Comparison of ENCODE assay signal across 9 cellular contexts in genomic region chr17:48671697-48672171, GRCh38. TPM values are rescaled to one million over a fixed set of nuclear protein-coding genes. Genes with fewer than 3 reads are reported as not detected.
A peak's percentile ranks its signal among the peaks of the same experiment; 100 is the strongest.
DNase-seq lines count a peak whose midpoint lies in the region; ATAC-seq and TF ChIP-seq lines count a peak whose summit lies in the region.
"Had no signal": no experiment of that assay in that cellular context is flagged by ENCODE, and none has a peak within 500 bp of the region (broad histone marks: within the 10 kb centered on the region; RNA-seq: fewer than 3 reads in every experiment).

No MANE protein-coding gene starts in this region.

- no peaks in the 10 kb centered on the region for H3K36me3 ChIP-seq in SU-DHL-6 (ENCODE audit: low read length)

- H3K4me2 ChIP-seq in SU-DHL-6 (ENCODE audit: low read depth, low read length, poor library complexity, severe bottlenecking) = no peak overlapping the region

- H3K9me3 ChIP-seq in SU-DHL-6 (ENCODE audit: insufficient read depth, low read length) = no peaks in the 10 kb centered on the region

- peak overlapping the region; percentile 34 for H3K4me3 ChIP-seq in LNCaP clone FGC (ENCODE audit: low read depth, low read length)
- no peak overlapping the region for H3K4me3 ChIP-seq in SU-DHL-6 (ENCODE audit: insufficient read depth, low read length, poor library complexity, severe bottlenecking)

- H3K9ac ChIP-seq in SU-DHL-6 (ENCODE audit: low read length) = no peak overlapping the region

- H3K4me3 Mint-ChIP-seq in activated naive CD8-positive, alpha-beta T cell treated with anti-CD3 and anti-CD28 coated beads, Interleukin-2, amount 50 U/mL, for 24 hours = peak overlapping the region; percentile 16
- peak overlapping the region; percentile 82 for H3K4me3 Mint-ChIP-seq in type B pancreatic cell

- peak overlapping the region; percentile 67 for H2AFZ ChIP-seq in SU-DHL-6 (ENCODE audit: low read depth, low read length, severe bottlenecking)

- H3K9me2 ChIP-seq in SU-DHL-6 (replicated peaks; ENCODE audit: insufficient read depth, low read length) = no peaks in the 10 kb centered on the region

- H3K27ac Mint-ChIP-seq in activated naive CD8-positive, alpha-beta T cell treated with anti-CD3 and anti-CD28 coated beads, Interleukin-2, amount 50 U/mL, for 24 hours = no peak overlapping the region
- no peak overlapping the region for H3K27ac Mint-ChIP-seq in type B pancreatic cell

- no peaks in the 10 kb centered on the region for H3K27me3 ChIP-seq in SU-DHL-6 (ENCODE audit: low read length)

- DNase-seq in Daoy (ENCODE audit: low read depth) = peak; percentile 72
- DNase-seq in LNCaP clone FGC (ENCODE audit: low read depth) = peak; percentile 63
- DNase-seq in activated naive CD8-positive, alpha-beta T cell treated with anti-CD3 and anti-CD28 coated beads, Interleukin-2, amount 50 U/mL, for 24 hours = peak; percentile 75
- DNase-seq in left cardiac atrium = peak; percentile 86
- peak; percentile 56 to 97 (median 84) for DNase-seq in posterior cingulate gyrus
- DNase-seq in type B pancreatic cell (ENCODE audit: extremely low spot score, unreplicated experiment) = peak; percentile 74

- peaks cover 4% of the 10 kb centered on the region for H3K4me1 Mint-ChIP-seq in activated naive CD8-positive, alpha-beta T cell treated with anti-CD3 and anti-CD28 coated beads, Interleukin-2, amount 50 U/mL, for 24 hours
- H3K4me1 Mint-ChIP-seq in type B pancreatic cell (ENCODE audit: unreplicated experiment) = no peaks in the 10 kb centered on the region

- no peak for ATAC-seq in activated naive CD8-positive, alpha-beta T cell treated with anti-CD3 and anti-CD28 coated beads, Interleukin-2, amount 50 U/mL, for 24 hours
- ATAC-seq in left cardiac atrium (peak; percentile 50 to 80), HG03378 (IDR thresholded peaks at IDR 0.05; ENCODE audit: unreplicated experiment) (no peak)

- no peaks in the 10 kb centered on the region for H3K36me3 Mint-ChIP-seq in activated naive CD8-positive, alpha-beta T cell treated with anti-CD3 and anti-CD28 coated beads, Interleukin-2, amount 50 U/mL, for 24 hours (ENCODE audit: low read depth)
- no peaks in the 10 kb centered on the region for H3K36me3 Mint-ChIP-seq in type B pancreatic cell

- no peak overlapping the region for H3K27ac ChIP-seq in SU-DHL-6 (ENCODE audit: low read depth, low read length)

- peaks cover 38% of the 10 kb centered on the region for H3K27me3 Mint-ChIP-seq in activated naive CD8-positive, alpha-beta T cell treated with anti-CD3 and anti-CD28 coated beads, Interleukin-2, amount 50 U/mL, for 24 hours
- peaks cover 86% of the 10 kb centered on the region for H3K27me3 Mint-ChIP-seq in type B pancreatic cell

- H3K79me2 ChIP-seq in SU-DHL-6 (ENCODE audit: insufficient read depth, low read length) = no peaks in the 10 kb centered on the region

- H3F3A ChIP-seq in SU-DHL-6 (ENCODE audit: insufficient read depth) = no peaks in the 10 kb centered on the region

- H3K9me3 Mint-ChIP-seq in activated naive CD8-positive, alpha-beta T cell treated with anti-CD3 and anti-CD28 coated beads, Interleukin-2, amount 50 U/mL, for 24 hours = no peaks in the 10 kb centered on the region
- no peaks in the 10 kb centered on the region for H3K9me3 Mint-ChIP-seq in type B pancreatic cell

- peak; percentile 89 for TF ChIP-seq CTCF in LNCaP clone FGC (IDR thresholded peaks at IDR 0.05; ENCODE audit: control insufficient read depth, extremely low read depth, insufficient read depth)
- TF ChIP-seq CTCF in SU-DHL-6 (IDR thresholded peaks at IDR 0.05; ENCODE audit: insufficient read depth, low read length, poor library complexity, severe bottlenecking) = peak; percentile 73
- TF ChIP-seq CTCF in type B pancreatic cell (conservative IDR thresholded peaks at IDR 0.05) = peak; percentile 95

- H4K20me1 ChIP-seq in SU-DHL-6 (ENCODE audit: low read depth, low read length) = no peaks in the 10 kb centered on the region

- intact Hi-C loops in left cardiac atrium (cut with DNase I) (loop anchor here in 1 of 2 donors (10.0 kb wide), 1 partner anchor 213 kb away; no protein-coding TSS in a partner anchor), posterior cingulate gyrus (cut with DNase I) (loop anchor here (2.0 to 5.0 kb wide), 3 partner anchors 121 to 213 kb away; no protein-coding TSS in a partner anchor)

RNA-seq across cellular contexts. Expression of gene HOXB9, which starts 45.6 kb away (rescaled TPM):
- total RNA-seq in Daoy (2014; rRNA removed; shearing (Covaris generic)) = 4.7 and 10.6 TPM in 2 replicates
- total RNA-seq in left cardiac atrium (not detected), type B pancreatic cell (ENCODE audit: low replicate concordance) (1.6 and 9.4 TPM in 2 replicates)

RNA-seq across cellular contexts. Expression of gene PRAC1, which starts 50.6 kb away (rescaled TPM):
- total RNA-seq in Daoy (2014; rRNA removed; shearing (Covaris generic)) = not detected in 2 replicates
- not detected for total RNA-seq in left cardiac atrium
- total RNA-seq in type B pancreatic cell (ENCODE audit: low replicate concordance) = 0.88 TPM in 1 of 2 replicates, not detected in the other
- total RNA-seq: subcutaneous adipose tissue had no signal

RNA-seq across cellular contexts. Expression of gene PRAC2, which starts 51.3 kb away (rescaled TPM):
- total RNA-seq in Daoy (2014; rRNA removed; shearing (Covaris generic)) = not detected in 2 replicates
- total RNA-seq in left cardiac atrium (not detected), type B pancreatic cell (ENCODE audit: low replicate concordance) (not detected in 2 replicates)

RNA-seq across cellular contexts. Expression of gene HOXB8, which starts 56.6 kb away (rescaled TPM):
- 6.9 and 12.4 TPM in 2 replicates for total RNA-seq in Daoy (2014; rRNA removed; shearing (Covaris generic))
- total RNA-seq in left cardiac atrium = under 1 TPM in 1 of 2 donors, not detected in 1; 0.32 TPM
- total RNA-seq in type B pancreatic cell (ENCODE audit: low replicate concordance) = 16.0 and 17.1 TPM in 2 replicates

RNA-seq across cellular contexts. Expression of gene HOXB13, which starts 56.8 kb away (rescaled TPM):
- 2.5 and 3.2 TPM in 2 replicates for total RNA-seq in Daoy (2014; rRNA removed; shearing (Covaris generic))
- total RNA-seq in left cardiac atrium (not detected), type B pancreatic cell (ENCODE audit: low replicate concordance) (0.59 TPM in 1 of 2 replicates, not detected in the other)

Comparison
In these comparisons a context has a peak if more than half of its experiments do, and no peak if none do; other contexts are left out.
1. ATAC-seq: peak in left cardiac atrium (2 of 2); none in activated naive CD8-positive, alpha-beta T cell treated with anti-CD3 and anti-CD28 coated beads, Interleukin-2, amount 50 U/mL, for 24 hours (single experiment) and HG03378 (single experiment).
2. Peak in every context shown above with its lines, with median percentiles within 50 percentile points of each other: DNase-seq and CTCF ChIP-seq.